6 cellular contexts compared by ENCODE assay signal in the genomic region with DNA sequence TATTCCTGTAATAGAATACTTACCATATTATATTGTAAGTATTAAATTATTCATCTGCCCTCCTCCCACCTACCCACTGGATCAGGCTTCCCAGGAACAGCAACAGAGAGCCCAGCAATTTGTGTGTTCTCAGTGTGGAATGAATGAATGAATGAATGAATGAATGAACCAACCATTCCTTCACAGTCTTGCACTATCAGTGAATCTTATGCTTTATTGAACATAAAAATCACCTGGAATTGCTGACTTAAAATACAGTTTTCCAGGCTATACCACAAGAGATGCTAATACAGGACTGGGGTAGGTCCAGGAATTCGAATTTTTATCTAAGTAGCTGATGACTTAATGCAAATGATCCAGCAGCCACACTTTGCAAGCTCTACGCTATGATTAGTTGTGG.
"Had no signal": no experiment of that assay in that cellular context is flagged by ENCODE, and none has a peak within 500 bp of the region (broad histone marks: within the 10 kb centered on the region; RNA-seq: fewer than 3 reads in every experiment).

No MANE protein-coding gene starts in this region.

- DNase-seq: GDM1, GF-D8 had no signal

- FAIRE-seq: G401.6, GM12891, GM12892, GM18507 had no signal
